ENCODE assay signal across 9 cellular contexts in genomic region chr10:124091646-124092269, GRCh38. TPM values are rescaled to one million over a fixed set of nuclear protein-coding genes. Genes with fewer than 3 reads are reported as not detected.
DNase-seq lines count a peak whose midpoint lies in the region; ATAC-seq, FAIRE-seq and TF ChIP-seq lines count a peak whose summit lies in the region.
"Had no signal": no experiment of that assay in that cellular context is flagged by ENCODE, and none has a peak within 500 bp of the region (broad histone marks: within the 10 kb centered on the region; RNA-seq: fewer than 3 reads in every experiment).

No MANE protein-coding gene starts in this region.

- no peak for TF ChIP-seq CTCF in gastrocnemius medialis (IDR thresholded peaks at IDR 0.05 in 4 of 5, conservative IDR thresholded peaks at IDR 0.05 in 1 of 5)

- H3K9ac ChIP-seq in adipocyte (ENCODE audit: low read length) (peak overlapping the region; percentile 78), iPS-15b (ENCODE audit: low read depth, low read length) (no peak overlapping the region)

- H3K36me3 ChIP-seq in adipocyte (ENCODE audit: control insufficient read depth, insufficient read depth, low read length, severe bottlenecking) (no peaks in the 10 kb centered on the region), iPS-15b (ENCODE audit: control insufficient read depth, insufficient read depth, low read length) (no peaks in the 10 kb centered on the region), gastrocnemius medialis (no peaks in the 10 kb centered on the region)

- H3K4me3 ChIP-seq in adipocyte (ENCODE audit: low read length) (peak overlapping the region; percentile 85), iPS-15b (ENCODE audit: low read depth, low read length) (peak overlapping the region; percentile 64), gastrocnemius medialis (peak overlapping the region; percentile 66 to 82 (median 78))

- peak; percentile 23 for DNase-seq in NCI-H2227 (lab: John Stamatoyannopoulos, UW; ENCODE audit: unreplicated experiment)
- no peak for DNase-seq in NCI-H2227 treated with DMSO at 0.1 percent for 48 hours (lab: John Stamatoyannopoulos, UW)
- peak; percentile 67 for DNase-seq in adipocyte (ENCODE audit: low read depth)
- peak; percentile 33 for DNase-seq in gastrocnemius medialis
- DNase-seq in GM12892 (ENCODE audit: insufficient read length): no peak

- peak overlapping the region; percentile 79 to 91 (median 82) for H3K27ac ChIP-seq in gastrocnemius medialis

- in situ Hi-C loops in gastrocnemius medialis (cut with MboI; ENCODE audit: low sequenced_read_pairs in 4 of 4): no loop called here

- FAIRE-seq in GM12892 (lab: Jason Lieb, UNC): no peak

- H3K27me3 ChIP-seq in adipocyte (replicated peaks; ENCODE audit: control insufficient read depth, insufficient read depth, low read length) (peaks cover 3% of the 10 kb centered on the region), iPS-15b (ENCODE audit: control insufficient read depth, insufficient read depth, low read length) (peaks cover 20% of the 10 kb centered on the region), gastrocnemius medialis (no peaks in the 10 kb centered on the region)

- TF ChIP-seq POLR2A in gastrocnemius medialis (IDR thresholded peaks at IDR 0.05): peak in 1 of 2 donors; percentile 10
- TF ChIP-seq POLR2A in GM12892 (IDR thresholded peaks at IDR 0.05; ENCODE audit: low read depth, low read length): no peak

- ATAC-seq in gastrocnemius medialis (peak; percentile 13 to 16), GM18909 (IDR thresholded peaks at IDR 0.05; ENCODE audit: poor library complexity, unreplicated experiment) (no peak)
- no peak for ATAC-seq in activated CD4-positive, CD25-positive, alpha-beta regulatory T cell treated with anti-CD3 and anti-CD28 coated beads, Interleukin-2, amount 50 U/mL, for 24 hours

- H3K4me1 ChIP-seq in adipocyte (ENCODE audit: control insufficient read depth, insufficient read depth, low read length) (peaks cover 7% of the 10 kb centered on the region), iPS-15b (ENCODE audit: control insufficient read depth, insufficient read depth, low read length) (peaks cover 2% of the 10 kb centered on the region), gastrocnemius medialis (peaks cover 45 to 53% of the 10 kb centered on the region in 2 donors)

- intact Hi-C loops in gastrocnemius medialis (cut with DNase I; ENCODE audit: low total_unique reads): loop anchor here (1.0 to 10.0 kb wide), 4 partner anchors 46 to 97 kb away; no protein-coding TSS in a partner anchor

- H3K9me3 ChIP-seq in adipocyte (ENCODE audit: control insufficient read depth, low read length) (peaks cover 7% of the 10 kb centered on the region), iPS-15b (ENCODE audit: control insufficient read depth, insufficient read depth, low read length) (no peaks in the 10 kb centered on the region), gastrocnemius medialis (no peaks in the 10 kb centered on the region)

RNA-seq across cellular contexts. Expression of gene CHST15, which starts 1.6 kb away (rescaled TPM):
- 10 to 100 TPM in 3 of 4 donors, 1 to 10 TPM in 1; 9.0 to 32.2 (median 20.3) TPM for total RNA-seq in gastrocnemius medialis
- 1.1 TPM for polyA plus RNA-seq in GM12892 (2012; ENCODE audit: missing spikeins)
- total RNA-seq: activated CD8-positive, alpha-beta memory T cell treated with anti-CD3 and anti-CD28 coated beads for 36 hours had no signal

Comparison
In these comparisons a context has a peak if more than half of its experiments do, and no peak if none do; other contexts are left out.
1. DNase-seq: peak in NCI-H2227 (single experiment), adipocyte (single experiment) and gastrocnemius medialis (2 of 2); none in NCI-H2227 treated with DMSO at 0.1 percent for 48 hours (single experiment) and GM12892 (single experiment).
2. ATAC-seq: peak in gastrocnemius medialis (2 of 2); none in activated CD4-positive, CD25-positive, alpha-beta regulatory T cell treated with anti-CD3 and anti-CD28 coated beads, Interleukin-2, amount 50 U/mL, for 24 hours (0 of 2) and GM18909 (single experiment).
3. Peak in every context shown above with its lines, with median percentiles within 50 percentile points of each other: H3K4me3 ChIP-seq.